17 cellular contexts compared by ENCODE assay signal in the genomic region with DNA sequence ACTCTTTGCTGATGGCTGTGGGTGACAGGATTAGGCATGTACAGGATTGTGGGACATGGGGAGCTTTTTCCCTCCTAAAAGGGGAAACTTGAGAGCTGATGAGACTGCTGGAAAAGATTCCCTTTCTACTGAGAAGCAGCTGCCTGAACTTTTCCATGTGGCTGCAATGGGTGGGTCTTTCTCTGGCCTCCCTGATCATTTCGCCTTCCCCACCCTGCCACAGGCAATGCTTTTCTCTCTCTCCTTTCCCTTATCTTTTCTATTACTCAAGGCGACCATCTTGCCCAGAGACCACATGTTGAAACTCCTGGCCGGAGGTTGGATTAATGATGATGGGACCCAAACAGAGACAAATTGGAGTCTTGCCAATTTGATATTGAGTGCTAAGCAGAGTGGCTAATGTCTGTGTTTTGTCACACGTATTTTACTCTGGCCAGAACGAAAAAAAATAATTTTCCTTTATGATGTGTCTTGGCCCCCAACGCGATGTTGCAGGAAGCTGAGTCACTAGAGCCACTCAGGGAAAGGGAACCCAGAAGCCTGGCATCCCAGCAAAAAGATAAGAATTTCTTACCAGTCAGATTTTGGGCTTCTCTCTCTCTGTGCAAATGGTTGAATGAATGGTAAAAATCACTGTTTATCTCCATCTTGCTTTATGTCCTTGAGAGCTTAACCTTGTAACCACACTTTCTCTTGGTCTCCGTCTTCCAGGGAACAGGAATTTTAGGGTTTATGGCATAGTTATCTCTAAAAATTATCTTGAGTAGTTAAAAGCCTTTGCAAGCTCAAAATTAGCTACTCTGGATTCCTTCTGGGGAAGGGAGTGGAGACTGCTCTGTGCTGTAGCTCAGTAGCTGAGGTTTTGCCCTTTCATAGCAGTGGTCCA. TPM values are rescaled to one million over a fixed set of nuclear protein-coding genes. Genes with fewer than 3 reads are reported as not detected.
DNase-seq lines count a peak whose midpoint lies in the region; ATAC-seq, FAIRE-seq and TF ChIP-seq lines count a peak whose summit lies in the region.
"Had no signal": no experiment of that assay in that cellular context is flagged by ENCODE, and none has a peak within 500 bp of the region (broad histone marks: within the 10 kb centered on the region; RNA-seq: fewer than 3 reads in every experiment).

No MANE protein-coding gene starts in this region.

- H3K9me2 ChIP-seq in SK-N-SH: no peaks in the 10 kb centered on the region

- H3K18ac ChIP-seq in H1 (ENCODE audit: extremely low read depth, low read length): no peak overlapping the region

- no peak overlapping the region for H2BK5ac ChIP-seq in H1 (ENCODE audit: low read depth, low read length)

- H3K56ac ChIP-seq in H1 (replicated peaks; ENCODE audit: insufficient read length, low read depth, low read length): no peak overlapping the region

- no peaks in the 10 kb centered on the region for H3K27me3 ChIP-seq in SK-N-SH (ENCODE audit: insufficient read depth)
- no peaks in the 10 kb centered on the region for H3K27me3 ChIP-seq in H1 (replicated peaks in 1 of 4; ENCODE audit: control insufficient read depth in 3 of 4, extremely low read depth in 1 of 4, insufficient read depth in 3 of 4, low read length in 3 of 4)
- H3K27me3 ChIP-seq: Peyer's patch had no signal

- H2BK20ac ChIP-seq in H1 (ENCODE audit: low read length): no peak overlapping the region

- H3K9me3 ChIP-seq in SK-N-SH (no peaks in the 10 kb centered on the region), H1 (ENCODE audit: insufficient read depth in 2 of 2, low read depth in 1 of 2, low read length in 1 of 2) (peaks cover 3 to 4% of the 10 kb centered on the region in 2 experiments; a peak in 1 of 4 replicates)
- H3K9me3 ChIP-seq: Peyer's patch had no signal

- peaks cover 9 to 17% of the 10 kb centered on the region in 2 donors for H3K9me3 Mint-ChIP-seq in activated naive CD4-positive, alpha-beta T cell treated with anti-CD3 and anti-CD28 coated beads, Interleukin-2, amount 50 U/mL, for 72 hours
- H3K9me3 Mint-ChIP-seq: CD8-positive, alpha-beta T cell had no signal

- H3K27ac ChIP-seq in SK-N-SH (ENCODE audit: low read depth in 2 of 2, low read length in 1 of 2): peak overlapping the region in 1 of 2 experiments; percentile 89; a peak in 2 of 4 replicates
- H3K27ac ChIP-seq in H1 (ENCODE audit: low read depth, low read length): no peak overlapping the region
- H3K27ac ChIP-seq: GM23248, Peyer's patch had no signal

- no peak overlapping the region for H2BK120ac ChIP-seq in H1 (replicated peaks; ENCODE audit: low read depth, low read length)

- H3K14ac ChIP-seq in H1 (ENCODE audit: insufficient read length): no peak overlapping the region

- peak overlapping the region; percentile 79 to 88 for H3K27ac Mint-ChIP-seq in activated naive CD4-positive, alpha-beta T cell treated with anti-CD3 and anti-CD28 coated beads, Interleukin-2, amount 50 U/mL, for 72 hours
- H3K27ac Mint-ChIP-seq: B cell; CD8-positive, alpha-beta T cell had no signal

- no peak for TF ChIP-seq POLR2A in H1 (IDR thresholded peaks at IDR 0.05; ENCODE audit: control extremely low read depth in 1 of 2, low read depth in 2 of 2, low read length in 2 of 2)

- 10% methylated on average over 8 of the region's 8 CpGs for WGBS in SK-N-SH (ENCODE audit: low lambda C conversion rate)
- WGBS in H1 (ENCODE audit: extremely low coverage in 1 of 2, insufficient coverage in 1 of 2, insufficient read length in 1 of 2, insufficient replicate concordance in 2 of 2, low coverage in 1 of 2, low lambda C conversion rate in 2 of 2, missing lambda C conversion rate in 1 of 2), 2 experiments: 92% methylated on average over 8 of the region's 8 CpGs; no CpG with 5 or more reads in 1 of the 2 experiments

- no peak for FAIRE-seq in H1 (lab: Jason Lieb, UNC)

- no peak overlapping the region for H2BK12ac ChIP-seq in H1 (ENCODE audit: low read depth, low read length)

- H4K20me1 ChIP-seq in SK-N-SH (ENCODE audit: insufficient read depth) (no peaks in the 10 kb centered on the region), H1 (replicated peaks in 1 of 2; ENCODE audit: control insufficient read depth in 1 of 2, insufficient read depth in 2 of 2, low read length in 2 of 2) (no peaks in the 10 kb centered on the region)

- H3K79me2 ChIP-seq in SK-N-SH (ENCODE audit: insufficient read depth) (no peaks in the 10 kb centered on the region), H1 (ENCODE audit: control insufficient read depth in 1 of 2, insufficient read depth in 2 of 2, low read length in 2 of 2) (no peaks in the 10 kb centered on the region)

- no peak overlapping the region for H2BK15ac ChIP-seq in H1 (ENCODE audit: low read length)

- ATAC-seq in activated naive CD4-positive, alpha-beta T cell treated with anti-CD3 and anti-CD28 coated beads, Interleukin-2, amount 50 U/mL, for 72 hours: no peak
- ATAC-seq in GM19455 (IDR thresholded peaks at IDR 0.05; ENCODE audit: unreplicated experiment): no peak
- ATAC-seq: CD8-positive, alpha-beta T cell had no signal

- H4K8ac ChIP-seq in H1 (ENCODE audit: extremely low read depth, insufficient read depth, low read length): no peak overlapping the region

- no peak overlapping the region for H3K4me3 ChIP-seq in SK-N-SH (ENCODE audit: low read depth in 2 of 2, low read length in 1 of 2)
- no peak overlapping the region for H3K4me3 ChIP-seq in H1 (ENCODE audit: extremely low read depth in 1 of 4, insufficient read depth in 2 of 4, low read depth in 3 of 4, low read length in 4 of 4)
- H3K4me3 ChIP-seq: GM23248, Peyer's patch had no signal

- H3K23ac ChIP-seq in H1 (ENCODE audit: insufficient read length): no peak overlapping the region

- no peak for DNase-seq in activated naive CD4-positive, alpha-beta T cell treated with anti-CD3 and anti-CD28 coated beads, Interleukin-2, amount 50 U/mL, for 72 hours (ENCODE audit: low spot score in 2 of 2)
- no peak for DNase-seq in activated naive CD4-positive, alpha-beta T cell treated with anti-CD3 and anti-CD28 coated beads, Interleukin-2, amount 50 U/mL, for 16 hours
- DNase-seq in SK-N-SH: peak; percentile 6
- no peak for DNase-seq in H1 (ENCODE audit: low read depth in 1 of 2, low spot score in 2 of 2)
- DNase-seq in NOMO-1 treated with dmso at 0.1 percent for 144 hours (lab: John Stamatoyannopoulos, UW; ENCODE audit: unreplicated experiment): no peak
- no peak for DNase-seq in NCI-H526 treated with DMSO at 0.1 percent for 48 hours (lab: John Stamatoyannopoulos, UW)
- DNase-seq: CD8-positive, alpha-beta T cell; DND-41; GDM1; GM23248; KBM-7; NCI-H1092; NCI-H446 treated with DMSO at 0.1 percent for 48 hours; Peyer's patch; SHP77 had no signal

- CTCF ChIA-PET in SK-N-SH (lab: Yijun Ruan, JAX): interaction anchor here (1.3 to 2.3 kb wide), 4 partner anchors 19 to 366 kb away, joined by 3 to 6 read pairs (median 3); partner anchors contain the start of gene ATP8A1
- CTCF ChIA-PET in H1 (lab: Charles Lee; ENCODE audit: partially characterized antibody): interaction anchor here (0.7 to 0.9 kb wide), 2 partner anchors 39 to 394 kb away, joined by 3 read pairs; no protein-coding TSS in a partner anchor

- POLR2A ChIA-PET in SK-N-SH (lab: Yijun Ruan, JAX): interaction anchor here (0.8 to 1.8 kb wide), 3 partner anchors 9 to 20 kb away, joined by 3 to 8 read pairs (median 5); partner anchors contain the start of gene ATP8A1
- POLR2A ChIA-PET in H1 (lab: Charles Lee; ENCODE audit: partially characterized antibody): no interaction called here

- H3K4me1 ChIP-seq in SK-N-SH (ENCODE audit: control insufficient read depth in 1 of 2, insufficient read depth in 2 of 2, low read depth in 1 of 2, low read length in 1 of 2) (peaks cover 0 to 9% of the 10 kb centered on the region in 2 experiments; a peak in 2 of 4 replicates), H1 (replicated peaks in 1 of 4; ENCODE audit: control insufficient read depth in 3 of 4, insufficient read depth in 4 of 4, low read length in 3 of 4) (peaks cover 0 to 5% (median 0%) of the 10 kb centered on the region in 4 experiments; a peak in 1 of 7 replicates)
- H3K4me1 ChIP-seq: Peyer's patch had no signal

- no peak overlapping the region for H4K91ac ChIP-seq in H1 (replicated peaks; ENCODE audit: insufficient read length, low read length)

- H3K4me2 ChIP-seq in SK-N-SH: no peak overlapping the region
- no peak overlapping the region for H3K4me2 ChIP-seq in H1 (ENCODE audit: insufficient read depth in 1 of 2, low read depth in 2 of 2, low read length in 2 of 2)

- no peak overlapping the region for H2AFZ ChIP-seq in SK-N-SH (ENCODE audit: low read depth)
- H2AFZ ChIP-seq in H1 (ENCODE audit: low read length): peak overlapping the region; percentile 46; the same call in 1 of the 2 replicates
- H2AFZ ChIP-seq: GM23248 had no signal

- no peak overlapping the region for H2AK5ac ChIP-seq in H1 (ENCODE audit: low read depth, low read length)

- TF ChIP-seq RAD21 in SK-N-SH (IDR thresholded peaks at IDR 0.05; ENCODE audit: low read length) (no peak), H1 (IDR thresholded peaks at IDR 0.05 in 1 of 2, conservative IDR thresholded peaks at IDR 0.05 in 1 of 2; ENCODE audit: low read depth in 2 of 2, low read length in 2 of 2) (no peak)

- no peaks in the 10 kb centered on the region for H3K79me1 ChIP-seq in H1 (ENCODE audit: low read depth, low read length)

- no peak overlapping the region for H4K5ac ChIP-seq in H1 (ENCODE audit: insufficient read length, low read depth, low read length)

- TF ChIP-seq EP300 in SK-N-SH (IDR thresholded peaks at IDR 0.05; ENCODE audit: borderline replicate concordance in 1 of 2, low read depth in 1 of 2, low read length in 1 of 2): peak in 1 of 2 experiments; percentile 39; a peak in 1 of 4 replicates
- no peak for TF ChIP-seq EP300 in H1 (IDR thresholded peaks at IDR 0.05; ENCODE audit: borderline replicate concordance in 1 of 2, low read depth in 2 of 2, low read length in 2 of 2)

- peaks cover 9 to 52% of the 10 kb centered on the region in 2 donors for H3K36me3 Mint-ChIP-seq in activated naive CD4-positive, alpha-beta T cell treated with anti-CD3 and anti-CD28 coated beads, Interleukin-2, amount 50 U/mL, for 72 hours
- H3K36me3 Mint-ChIP-seq: CD8-positive, alpha-beta T cell had no signal

- no peaks in the 10 kb centered on the region for H3F3A ChIP-seq in SK-N-SH (replicated peaks; ENCODE audit: insufficient read depth)

- H3K9ac ChIP-seq in SK-N-SH: no peak overlapping the region
- no peak overlapping the region for H3K9ac ChIP-seq in H1 (replicated peaks in 1 of 4; ENCODE audit: extremely low read depth in 1 of 4, low read depth in 3 of 4, low read length in 3 of 4)
- H3K9ac ChIP-seq: GM23248 had no signal

- no peak overlapping the region for H3K4ac ChIP-seq in H1 (replicated peaks; ENCODE audit: insufficient read length, low read depth, low read length)

- H3K36me3 ChIP-seq in SK-N-SH (replicated peaks in 1 of 2; ENCODE audit: control insufficient read depth in 1 of 2, insufficient read depth in 2 of 2, low read length in 1 of 2): no peaks in the 10 kb centered on the region
- peaks cover 0 to 4% (median 0%) of the 10 kb centered on the region in 4 experiments; a peak in 3 of 8 replicates for H3K36me3 ChIP-seq in H1 (ENCODE audit: control insufficient read depth in 2 of 4, insufficient read depth in 4 of 4, low read length in 3 of 4)
- H3K36me3 ChIP-seq: Peyer's patch had no signal

- H3K23me2 ChIP-seq in H1 (ENCODE audit: low read depth, low read length): no peaks in the 10 kb centered on the region

- TF ChIP-seq CTCF in SK-N-SH (IDR thresholded peaks at IDR 0.05): no peak
- no peak for TF ChIP-seq CTCF in H1 (IDR thresholded peaks at IDR 0.05; ENCODE audit: control extremely low read depth in 1 of 3, insufficient read depth in 1 of 3, low read depth in 1 of 3, low read length in 3 of 3)

RNA-seq across cellular contexts. Expression of gene ATP8A1, which starts 19.4 kb away (rescaled TPM):
- total RNA-seq in activated naive CD4-positive, alpha-beta T cell treated with anti-CD3 and anti-CD28 coated beads, Interleukin-2, amount 50 U/mL, for 72 hours: 10 to 100 TPM; 36.6 to 45.7 TPM
- polyA plus RNA-seq in SK-N-SH (2012; rRNA removed): 0.38 and 0.78 TPM in 2 replicates
- 0.63 and 0.93 TPM in 2 replicates for polyA plus RNA-seq in SK-N-SH (2012; cell fraction: cytosol; rRNA removed)
- polyA plus RNA-seq in SK-N-SH (2012; cell fraction: nucleus; rRNA removed): 0.75 and 1.7 TPM in 2 replicates
- total RNA-seq in H1 (2021; fragmentation: NEBNext Ultra II Directional; extraction: Animal tissue kit (Norgen Biotek cat#: 25700)): 12.2 and 14.9 TPM in 2 replicates
- 2.2 and 3.7 TPM in 2 replicates for polyA plus RNA-seq in H1 (2011; rRNA removed)
- 6.3 TPM for polyA plus RNA-seq in H1 (2011; cell fraction: cytosol; rRNA removed)
- polyA plus RNA-seq in H1 (2011; cell fraction: nucleus; rRNA removed): 4.9 TPM
- polyA plus RNA-seq in H1 (2012, experiment 1 of 2): 3.9 to 9.1 TPM (median 4.6 TPM) in 4 replicates
- 0.22 TPM for polyA plus RNA-seq in H1 (2012, experiment 2 of 2)
- 7.9 TPM for polyA plus RNA-seq in H1 (2013, experiment 1 of 2)
- 8.2 TPM for polyA plus RNA-seq in H1 (2013, experiment 2 of 2)
- 20.5 and 22.5 TPM in 2 replicates for polyA minus RNA-seq in H1 (2011; rRNA and poly(A)+ RNA removed)
- polyA minus RNA-seq in H1 (2011; cell fraction: cytosol; rRNA and poly(A)+ RNA removed): 8.1 TPM
- polyA minus RNA-seq in H1 (2011; cell fraction: nucleus; rRNA and poly(A)+ RNA removed): 52.8 TPM
